ENCODE assay signal across 23 cellular contexts in the genomic region with DNA sequence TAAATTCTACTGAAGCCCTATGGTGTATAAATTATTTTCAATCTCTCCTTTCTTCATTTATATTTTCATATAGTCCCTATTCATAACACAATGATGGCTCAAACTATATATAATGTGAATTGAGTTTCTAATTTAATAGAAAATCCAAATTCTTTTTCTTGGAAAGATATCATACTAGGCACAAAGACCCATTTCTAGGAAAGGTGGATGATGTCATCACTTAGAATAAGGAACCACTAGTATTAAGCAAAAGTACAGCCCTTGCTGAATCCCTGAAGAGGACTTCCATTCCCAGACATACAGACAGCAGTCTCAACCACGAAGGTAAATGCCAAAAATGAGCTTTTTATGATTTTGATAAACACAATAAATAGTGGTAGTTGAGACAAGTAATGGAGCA.
"Had no signal": no experiment of that assay in that cellular context is flagged by ENCODE, and none has a peak within 500 bp of the region (broad histone marks: within the 10 kb centered on the region; RNA-seq: fewer than 3 reads in every experiment).

No MANE protein-coding gene starts in this region.

- FAIRE-seq: HTR-8/SVneo had no signal

- H3K4me3 ChIP-seq: MG63, SJCRH30 had no signal

- H3K27ac ChIP-seq: HL-60, RWPE1, SJCRH30 had no signal

- H3K27me3 ChIP-seq: MG63, SJCRH30 had no signal

- DNase-seq: Karpas-422, KG1, MG63, NCI-H1092, NCI-H1105 treated with DMSO at 0.1 percent for 48 hours, NCI-H1417 treated with DMSO at 0.1 percent for 48 hours, NCI-H146, NCI-H1694 treated with DMSO at 0.1 percent for 48 hours, NCI-H1930, NCI-H2081, NCI-H2107, NCI-H2227 treated with DMSO at 0.1 percent for 48 hours, NCI-H524, NCI-H526 treated with DMSO at 0.1 percent for 48 hours, NCI-H774, PC-3, SHP77 treated with DMSO at 0.1 percent for 48 hours, SJCRH30 had no signal

- H3K9me3 ChIP-seq: SJCRH30 had no signal

- ATAC-seq: Panc1, PC-3, SK-N-SH treated with all-trans-retinoic acid at 6 μM for 48 hours had no signal

- H3K4me1 ChIP-seq: SJCRH30 had no signal
